9 cellular contexts compared by ENCODE assay signal in genomic region chr15:68114840-68115239, GRCh38.
DNase-seq lines count a peak whose midpoint lies in the region; ATAC-seq and TF ChIP-seq lines count a peak whose summit lies in the region.
"Had no signal": no experiment of that assay in that cellular context is flagged by ENCODE, and none has a peak within 500 bp of the region (broad histone marks: within the 10 kb centered on the region; RNA-seq: fewer than 3 reads in every experiment).

No MANE protein-coding gene starts in this region.

- CTCF ChIA-PET in activated CD4-positive, alpha-beta T cell treated with anti-CD3 and anti-CD28 coated beads for 36 hours (lab: Charles Lee) = interaction anchor here (0.5 to 1.9 kb wide), 5 partner anchors 13 to 65 kb away, joined by 3 to 6 read pairs (median 4); partner anchors contain the start of gene PIAS1
- CTCF ChIA-PET in T-cell (lab: Charles Lee) = interaction anchor here in 1 of 2 donors (1.4 kb wide), 1 partner anchor 40 kb away, joined by 3 read pairs; no protein-coding TSS in a partner anchor

- no peak for DNase-seq in activated CD4-positive, alpha-beta T cell treated with anti-CD3 and anti-CD28 coated beads for 36 hours
- no peak for DNase-seq in activated CD4-positive, alpha-beta T cell treated with anti-CD3 and anti-CD28 coated beads for 4 hours
- DNase-seq in T-cell = no peak
- no peak for DNase-seq in fibroblast of mammary gland (ENCODE audit: low read depth)
- no peak for DNase-seq in stimulated activated naive B cell treated with anti-CD40 and anti-IgM and Interleukin-4, amounts not matched to agents 10 μg/mL and 1 μg/mL and 100 μg/mL, for 72 hours
- DNase-seq in 8988T = no peak
- no peak for DNase-seq in omental fat pad (ENCODE audit: low spot score)
- DNase-seq in cerebellum (ENCODE audit: low spot score) = no peak
- DNase-seq: activated CD4-positive, alpha-beta T cell treated with anti-CD3 and anti-CD28 coated beads for 1 hour had no signal

- TF ChIP-seq CTCF in fibroblast of mammary gland (conservative IDR thresholded peaks at IDR 0.05; ENCODE audit: control insufficient read depth, insufficient read depth, low read depth, low read length) = no peak
- TF ChIP-seq CTCF in omental fat pad (IDR thresholded peaks at IDR 0.05) = no peak

- no peak for ATAC-seq in activated CD4-positive, alpha-beta T cell treated with anti-CD3 and anti-CD28 coated beads for 36 hours
- ATAC-seq in T-cell (replicated peaks in 1 of 4) (no peak), omental fat pad (ENCODE audit: low FRiP score) (no peak)
- ATAC-seq in stimulated activated naive B cell treated with anti-CD40 and anti-IgM and Interleukin-4, amounts not matched to agents 10 μg/mL and 1 μg/mL and 100 μg/mL, for 72 hours (replicated peaks) = no peak

- peaks cover 11% of the 10 kb centered on the region for H3K9me3 Mint-ChIP-seq in activated CD4-positive, alpha-beta T cell treated with anti-CD3 and anti-CD28 coated beads for 36 hours (ENCODE audit: low read depth)
- peaks cover 0 to 4% (median 0%) of the 10 kb centered on the region in 3 donors for H3K9me3 Mint-ChIP-seq in T-cell
- peaks cover 4 to 5% of the 10 kb centered on the region in 2 donors for H3K9me3 Mint-ChIP-seq in stimulated activated naive B cell treated with anti-CD40 and anti-IgM and Interleukin-4, amounts not matched to agents 10 μg/mL and 1 μg/mL and 100 μg/mL, for 72 hours

- intact Hi-C loops in activated CD4-positive, alpha-beta T cell treated with anti-CD3 and anti-CD28 coated beads for 36 hours (cut with DNase I, micrococcal nuclease) = loop anchor here in 1 of 2 experiments (5.0 kb wide), 1 partner anchor 58 kb away; no protein-coding TSS in a partner anchor

- POLR2A ChIA-PET in activated CD4-positive, alpha-beta T cell treated with anti-CD3 and anti-CD28 coated beads for 36 hours (lab: Charles Lee) = no interaction called here
- POLR2A ChIA-PET in T-cell (lab: Charles Lee) = interaction anchor here in 1 of 2 donors (0.9 kb wide), 1 partner anchor 61 kb away, joined by 4 read pairs; the partner anchor contains the start of gene PIAS1

- H3K4me3 ChIP-seq in fibroblast of mammary gland (ENCODE audit: control insufficient read depth, low read depth, low read length) = peak overlapping the region; percentile 42

- peaks cover 30% of the 10 kb centered on the region for H3K36me3 Mint-ChIP-seq in activated CD4-positive, alpha-beta T cell treated with anti-CD3 and anti-CD28 coated beads for 36 hours (ENCODE audit: low read depth)
- H3K36me3 Mint-ChIP-seq in T-cell = peaks cover 23% of the 10 kb centered on the region
- H3K36me3 Mint-ChIP-seq in stimulated activated naive B cell treated with anti-CD40 and anti-IgM and Interleukin-4, amounts not matched to agents 10 μg/mL and 1 μg/mL and 100 μg/mL, for 72 hours = peaks cover 24 to 25% of the 10 kb centered on the region in 2 donors

- H3K27ac Mint-ChIP-seq in activated CD4-positive, alpha-beta T cell treated with anti-CD3 and anti-CD28 coated beads for 36 hours = peak overlapping the region; percentile 63
- peak overlapping the region; percentile 55 to 74 for H3K27ac Mint-ChIP-seq in T-cell
- H3K27ac Mint-ChIP-seq in stimulated activated naive B cell treated with anti-CD40 and anti-IgM and Interleukin-4, amounts not matched to agents 10 μg/mL and 1 μg/mL and 100 μg/mL, for 72 hours = no peak overlapping the region

- H3K4me3 Mint-ChIP-seq in activated CD4-positive, alpha-beta T cell treated with anti-CD3 and anti-CD28 coated beads for 36 hours = peak overlapping the region; percentile 48
- H3K4me3 Mint-ChIP-seq in T-cell = peak overlapping the region; percentile 66 to 69 (median 68)
- peak overlapping the region; percentile 68 to 76 for H3K4me3 Mint-ChIP-seq in stimulated activated naive B cell treated with anti-CD40 and anti-IgM and Interleukin-4, amounts not matched to agents 10 μg/mL and 1 μg/mL and 100 μg/mL, for 72 hours

- H3K4me1 Mint-ChIP-seq in activated CD4-positive, alpha-beta T cell treated with anti-CD3 and anti-CD28 coated beads for 36 hours = peaks cover 69% of the 10 kb centered on the region
- H3K4me1 Mint-ChIP-seq in T-cell = peaks cover 83 to 90% (median 87%) of the 10 kb centered on the region in 3 donors
- peaks cover 37 to 85% of the 10 kb centered on the region in 2 donors for H3K4me1 Mint-ChIP-seq in stimulated activated naive B cell treated with anti-CD40 and anti-IgM and Interleukin-4, amounts not matched to agents 10 μg/mL and 1 μg/mL and 100 μg/mL, for 72 hours

- no peaks in the 10 kb centered on the region for H3K27me3 Mint-ChIP-seq in activated CD4-positive, alpha-beta T cell treated with anti-CD3 and anti-CD28 coated beads for 36 hours
- no peaks in the 10 kb centered on the region for H3K27me3 Mint-ChIP-seq in T-cell
- no peaks in the 10 kb centered on the region for H3K27me3 Mint-ChIP-seq in stimulated activated naive B cell treated with anti-CD40 and anti-IgM and Interleukin-4, amounts not matched to agents 10 μg/mL and 1 μg/mL and 100 μg/mL, for 72 hours
